ENCODE assay signal across 8 cellular contexts in the genomic region with DNA sequence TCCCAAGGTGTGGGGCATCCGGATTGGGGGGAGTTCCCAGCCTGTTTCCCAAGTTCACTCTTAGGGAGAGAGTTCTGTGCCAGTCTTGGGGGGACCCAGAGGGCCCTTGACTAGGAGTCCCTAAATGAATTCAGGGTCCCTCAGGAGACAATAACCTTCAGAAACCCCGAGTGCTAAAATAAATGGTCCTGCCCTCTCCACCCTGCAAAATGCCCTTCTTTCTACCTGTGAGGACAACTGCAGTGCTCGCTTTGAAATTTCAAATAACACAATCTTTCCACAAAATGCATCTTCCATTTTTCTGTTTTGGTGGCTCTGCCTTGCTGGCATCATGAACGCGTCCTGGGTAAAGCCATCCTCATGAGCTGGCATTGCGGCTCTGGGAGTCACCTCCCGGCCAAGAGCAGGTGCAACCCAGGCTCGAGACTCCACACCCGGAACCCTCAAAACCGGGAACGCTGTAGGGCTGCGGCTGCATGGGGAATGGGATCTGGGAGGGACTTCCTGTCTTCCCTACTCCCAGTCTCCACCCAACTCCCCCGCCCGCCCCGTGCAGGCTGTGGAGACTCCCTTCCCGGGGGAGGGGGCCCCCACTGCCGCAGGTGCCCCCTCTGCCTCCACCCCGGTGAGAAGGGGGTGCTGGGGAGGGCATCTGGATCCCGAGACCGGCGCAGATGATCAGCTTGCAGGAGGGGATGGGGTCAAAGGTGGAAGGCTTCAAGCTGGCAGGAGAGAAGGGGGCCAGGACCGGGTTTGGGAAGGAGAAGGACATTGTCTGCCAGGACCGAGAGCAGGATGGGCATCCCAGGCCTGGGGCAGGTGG. TPM values are rescaled to one million over a fixed set of nuclear protein-coding genes. Genes with fewer than 3 reads are reported as not detected.
A peak's percentile ranks its signal among the peaks of the same experiment; 100 is the strongest.
DNase-seq lines count a peak whose midpoint lies in the region; ATAC-seq and TF ChIP-seq lines count a peak whose summit lies in the region.

A gene (plus strand): TSS at position 529 of the 823 bp plus-strand sequence. CDS start 845 bp downstream, outside the sequence.

- WGBS in mammary epithelial cell (ENCODE audit: low coverage, missing lambda C conversion rate), result 15% methylated on average over 11 of the region's 23 CpGs

- H3K9me3 Mint-ChIP-seq in activated naive CD4-positive, alpha-beta T cell treated with anti-CD3 and anti-CD28 coated beads, Interleukin-2, amount 50 U/mL, for 72 hours, result no peaks in the 10 kb centered on the region

- in situ Hi-C loops in mammary epithelial cell (cut with MboI; ENCODE audit: low sequenced_read_pairs in 2 of 2), result no loop called here

- TF ChIP-seq CTCF in GM12875 (IDR thresholded peaks at IDR 0.05; ENCODE audit: borderline replicate concordance, insufficient read depth, low read depth, low read length) (no peak), mammary epithelial cell (conservative IDR thresholded peaks at IDR 0.05 in 1 of 2, IDR thresholded peaks at IDR 0.05 in 1 of 2; ENCODE audit: extremely low read depth in 1 of 2, insufficient read depth in 1 of 2, low read depth in 1 of 2, low read length in 2 of 2) (no peak)

- H3K9ac ChIP-seq in mammary epithelial cell (ENCODE audit: insufficient read depth, low read length), result peak within 1 kb of the TSS; percentile 56

- peaks cover 29% of the 10 kb centered on the region for H3K79me2 ChIP-seq in mammary epithelial cell (ENCODE audit: insufficient read depth, low read length)

- CTCF ChIA-PET in mammary epithelial cell (lab: Charles Lee; ENCODE audit: low non-redundant PET), result no interaction called here

- no peaks in the 10 kb centered on the region for H3K27me3 ChIP-seq in mammary epithelial cell (ENCODE audit: insufficient read depth, low read length)

- no peak for ATAC-seq in activated naive CD4-positive, alpha-beta T cell treated with anti-CD3 and anti-CD28 coated beads, Interleukin-2, amount 50 U/mL, for 72 hours
- no peak for ATAC-seq in HG02884 (IDR thresholded peaks at IDR 0.05; ENCODE audit: unreplicated experiment)

- no peak within 1 kb of the TSS for H3K27ac Mint-ChIP-seq in activated naive CD4-positive, alpha-beta T cell treated with anti-CD3 and anti-CD28 coated beads, Interleukin-2, amount 50 U/mL, for 72 hours

- H3K9me3 ChIP-seq in mammary epithelial cell (replicated peaks; ENCODE audit: insufficient read depth, low read length), result no peaks in the 10 kb centered on the region

- peaks cover 3% of the 10 kb centered on the region for H3K36me3 ChIP-seq in mammary epithelial cell (ENCODE audit: insufficient read depth, low read length)

- H3K4me1 ChIP-seq in mammary epithelial cell (ENCODE audit: insufficient read depth, low read length), result peaks cover 9% of the 10 kb centered on the region

- H3K4me3 ChIP-seq in GM12875 (ENCODE audit: low read depth, low read length) (peak within 1 kb of the TSS; percentile 48), mammary epithelial cell (replicated peaks in 1 of 3; ENCODE audit: insufficient read depth in 1 of 3, low read depth in 2 of 3, low read length in 3 of 3) (peak within 1 kb of the TSS; percentile 86 to 95 (median 93)), skin epidermis (peak within 1 kb of the TSS; percentile 45 to 79 (median 56))

- DNase-seq in NCI-H2227 treated with DMSO at 0.1 percent for 48 hours (lab: John Stamatoyannopoulos, UW) (peak; percentile 60), mammary epithelial cell (peak; percentile 71), iPS-NIHi7 (ENCODE audit: extremely low spot score) (peak; percentile 88), SIG-M5 treated with dmso at 0.1 percent for 504 hours (lab: John Stamatoyannopoulos, UW; ENCODE audit: unreplicated experiment) (no peak)
- DNase-seq in activated naive CD4-positive, alpha-beta T cell treated with anti-CD3 and anti-CD28 coated beads, Interleukin-2, amount 50 U/mL, for 72 hours (ENCODE audit: low spot score in 2 of 2), result no peak

- H3K4me2 ChIP-seq in mammary epithelial cell (ENCODE audit: insufficient read depth, low read depth, low read length), result peak within 1 kb of the TSS; percentile 93

- dilution Hi-C loops in mammary epithelial cell (cut with HindIII; ENCODE audit: low sequenced_read_pairs), result loop anchor here (5.0 kb wide), 1 partner anchor 45 kb away; a partner anchor contains a TSS

- no peaks in the 10 kb centered on the region for H3K36me3 Mint-ChIP-seq in activated naive CD4-positive, alpha-beta T cell treated with anti-CD3 and anti-CD28 coated beads, Interleukin-2, amount 50 U/mL, for 72 hours

- H2AFZ ChIP-seq in mammary epithelial cell (ENCODE audit: low read depth, low read length), result peak within 1 kb of the TSS; percentile 86

- no peaks in the 10 kb centered on the region for H4K20me1 ChIP-seq in mammary epithelial cell (ENCODE audit: insufficient read depth, low read length)

- intact Hi-C loops in mammary epithelial cell (cut with micrococcal nuclease), result loop anchor here (1.0 kb wide), 1 partner anchor 45 kb away; no protein-coding TSS in a partner anchor

- BruUV-seq in mammary epithelial cell (replicated peaks; lab: Mats Ljungman, UMichigan), result no TSS peak

- peak within 1 kb of the TSS; percentile 6 for H3K27ac ChIP-seq in mammary epithelial cell (ENCODE audit: insufficient read depth, low read depth, low read length)
- peak within 1 kb of the TSS in 19 of 21 experiments; percentile 16 to 87 (median 66) for H3K27ac ChIP-seq in skin epidermis

RNA-seq across cellular contexts. Expression of the gene that starts here (rescaled TPM):
- total RNA-seq in mammary epithelial cell, result 10 to 100 TPM; 14.8 to 19.2 TPM
- 9.8 TPM for polyA plus RNA-seq in mammary epithelial cell
- 6.7 TPM for polyA minus RNA-seq in mammary epithelial cell
- under 1 TPM in 1 of 2 donors, not detected in 1; 0.18 TPM for total RNA-seq in activated naive CD4-positive, alpha-beta T cell treated with anti-CD3 and anti-CD28 coated beads, Interleukin-2, amount 50 U/mL, for 72 hours

Comparison
In these comparisons a context has a peak if more than half of its experiments do, and no peak if none do; other contexts are left out.
1. RNA of the gene that starts here (total RNA-seq): 14.8 to 19.2 TPM in mammary epithelial cell; 0.18 TPM in activated naive CD4-positive, alpha-beta T cell treated with anti-CD3 and anti-CD28 coated beads, Interleukin-2, amount 50 U/mL, for 72 hours; every median in the first group is over 10 times any median in the second.
2. DNase-seq: peak in NCI-H2227 treated with DMSO at 0.1 percent for 48 hours (single experiment), mammary epithelial cell (single experiment) and iPS-NIHi7 (single experiment); none in SIG-M5 treated with dmso at 0.1 percent for 504 hours (single experiment) and activated naive CD4-positive, alpha-beta T cell treated with anti-CD3 and anti-CD28 coated beads, Interleukin-2, amount 50 U/mL, for 72 hours (0 of 2).
3. Peak in every context shown above with its lines, with median percentiles within 50 percentile points of each other: H3K4me3 ChIP-seq.